26 cellular contexts compared by ENCODE assay signal in the genomic region with DNA sequence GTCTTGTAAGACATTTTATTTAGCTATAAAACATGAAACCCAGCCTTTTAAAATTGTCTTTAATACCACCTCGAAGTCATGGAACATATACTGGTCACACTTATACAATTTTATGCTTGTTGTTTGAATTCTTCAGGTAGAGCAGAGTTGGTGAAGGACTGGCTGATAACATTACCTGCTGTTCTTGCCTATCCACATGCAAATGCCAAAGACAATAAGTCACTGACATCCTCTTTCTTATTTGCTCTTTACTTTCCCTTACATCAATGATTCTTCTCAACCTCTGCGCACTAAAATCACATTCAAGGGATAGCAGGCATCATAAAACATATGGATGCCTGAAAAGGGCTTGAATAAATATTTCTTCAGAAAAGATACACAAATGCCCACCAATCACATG.
"Had no signal": no experiment of that assay in that cellular context is flagged by ENCODE, and none has a peak within 500 bp of the region (broad histone marks: within the 10 kb centered on the region; RNA-seq: fewer than 3 reads in every experiment).

No MANE protein-coding gene starts in this region.

- H2AFZ ChIP-seq: PC-9 had no signal

- H3K9me3 Mint-ChIP-seq: activated CD4-positive, alpha-beta T cell treated with anti-CD3 and anti-CD28 coated beads, Interleukin-2, amount 10 ng/mL, durations not matched to agents 24 days and 14 days; activated T-cell treated with anti-CD3 and anti-CD28 coated beads, Interleukin-2, amount 50 U/mL, for 24 hours; activated T-helper 1 cell treated with anti-CD3 and anti-CD28 coated beads, Interleukin-12 subunit alpha, Interleukin-12 subunit beta, Interleukin-2, Interleukin-4 antibody, amounts not matched to agents 30 ng/mL and 10 ng/mL and 1 ng/mL, durations not matched to agents 14 hours and 24 hours and 36 hours had no signal

- ATAC-seq: activated CD8-positive, alpha-beta memory T cell treated with anti-CD3 and anti-CD28 coated beads, Interleukin-2, amount 10 ng/mL, durations not matched to agents 7 days and 5 days; T-helper 17 cell had no signal

- H3K27ac ChIP-seq: PC-9 had no signal

- DNase-seq: activated B cell treated with CpG ODN at 0.5 μM for 24 hours; activated CD4-positive, alpha-beta T cell treated with anti-CD3 and anti-CD28 coated beads for 1 hour; activated CD4-positive, alpha-beta T cell treated with anti-CD3 and anti-CD28 coated beads, Interleukin-2, amount 10 ng/mL, durations not matched to agents 24 days and 14 days; activated CD4-positive, alpha-beta T cell treated with anti-CD3 and anti-CD28 coated beads, Interleukin-2, amount 50 U/mL, for 48 hours; activated CD8-positive, alpha-beta memory T cell treated with anti-CD3 and anti-CD28 coated beads, Interleukin-2, amount 10 ng/mL, durations not matched to agents 7 days and 5 days; activated effector memory CD4-positive, alpha-beta T cell treated with Interleukin-2 at 50 U/mL for 16 hours; activated naive CD4-positive, alpha-beta T cell; activated T-cell treated with anti-CD3 and anti-CD28 coated beads, Interleukin-2, amount 50 U/mL, for 24 hours; aorta; central memory CD4-positive, alpha-beta T cell; Kasumi-1; NCI-H1105 treated with DMSO at 0.1 percent for 48 hours; NCI-H146; NCI-H187 treated with DMSO at 0.1 percent for 48 hours; NCI-H2081 treated with DMSO at 0.1 percent for 48 hours; NCI-H2171; NCI-H2227 treated with DMSO at 0.1 percent for 48 hours; NCI-H446 treated with DMSO at 0.1 percent for 48 hours; NCI-H526; PC-9; SIG-M5; T-helper 17 cell; T-helper 9 cell had no signal

- H3K27ac Mint-ChIP-seq: activated B cell treated with CpG ODN at 0.5 μM for 24 hours; activated CD4-positive, alpha-beta T cell treated with anti-CD3 and anti-CD28 coated beads, Interleukin-2, amount 10 ng/mL, durations not matched to agents 24 days and 14 days; activated CD8-positive, alpha-beta memory T cell treated with anti-CD3 and anti-CD28 coated beads, Interleukin-2, amount 10 ng/mL, durations not matched to agents 7 days and 5 days; activated naive CD4-positive, alpha-beta T cell treated with anti-CD3 and anti-CD28 coated beads, Interleukin-2, amount 50 U/mL, for 24 hours; activated T-cell treated with anti-CD3 and anti-CD28 coated beads, Interleukin-2, amount 50 U/mL, for 24 hours; activated T-helper 1 cell treated with anti-CD3 and anti-CD28 coated beads, Interleukin-12 subunit alpha, Interleukin-12 subunit beta, Interleukin-2, Interleukin-4 antibody, amounts not matched to agents 30 ng/mL and 10 ng/mL and 1 ng/mL, durations not matched to agents 14 hours and 24 hours and 36 hours; T-helper 17 cell had no signal

- H3K36me3 Mint-ChIP-seq: activated CD8-positive, alpha-beta memory T cell treated with anti-CD3 and anti-CD28 coated beads, Interleukin-2, amount 10 ng/mL, durations not matched to agents 7 days and 5 days; activated naive CD4-positive, alpha-beta T cell treated with anti-CD3 and anti-CD28 coated beads, Interleukin-2, amount 50 U/mL, for 24 hours had no signal

- H3K4me2 ChIP-seq: PC-9 had no signal

- H3K4me3 ChIP-seq: PC-9 had no signal

- H3K4me3 Mint-ChIP-seq: activated B cell treated with CpG ODN at 0.5 μM for 24 hours; activated CD4-positive, alpha-beta T cell treated with anti-CD3 and anti-CD28 coated beads, Interleukin-2, amount 10 ng/mL, durations not matched to agents 24 days and 14 days; activated CD8-positive, alpha-beta memory T cell treated with anti-CD3 and anti-CD28 coated beads, Interleukin-2, amount 10 ng/mL, durations not matched to agents 7 days and 5 days; activated naive CD4-positive, alpha-beta T cell treated with anti-CD3 and anti-CD28 coated beads, Interleukin-2, amount 50 U/mL, for 24 hours; activated T-cell treated with anti-CD3 and anti-CD28 coated beads, Interleukin-2, amount 50 U/mL, for 24 hours; activated T-helper 1 cell treated with anti-CD3 and anti-CD28 coated beads, Interleukin-12 subunit alpha, Interleukin-12 subunit beta, Interleukin-2, Interleukin-4 antibody, amounts not matched to agents 30 ng/mL and 10 ng/mL and 1 ng/mL, durations not matched to agents 14 hours and 24 hours and 36 hours; T-helper 17 cell had no signal

- H3K4me1 Mint-ChIP-seq: activated B cell treated with CpG ODN at 0.5 μM for 24 hours; activated CD4-positive, alpha-beta T cell treated with anti-CD3 and anti-CD28 coated beads, Interleukin-2, amount 10 ng/mL, durations not matched to agents 24 days and 14 days; activated CD8-positive, alpha-beta memory T cell treated with anti-CD3 and anti-CD28 coated beads, Interleukin-2, amount 10 ng/mL, durations not matched to agents 7 days and 5 days; activated naive CD4-positive, alpha-beta T cell treated with anti-CD3 and anti-CD28 coated beads, Interleukin-2, amount 50 U/mL, for 24 hours; T-helper 17 cell had no signal

- FAIRE-seq: bronchial epithelial cell had no signal

- H3K27me3 Mint-ChIP-seq: activated CD4-positive, alpha-beta T cell treated with anti-CD3 and anti-CD28 coated beads, Interleukin-2, amount 10 ng/mL, durations not matched to agents 24 days and 14 days; activated CD8-positive, alpha-beta memory T cell treated with anti-CD3 and anti-CD28 coated beads, Interleukin-2, amount 10 ng/mL, durations not matched to agents 7 days and 5 days; activated naive CD4-positive, alpha-beta T cell treated with anti-CD3 and anti-CD28 coated beads, Interleukin-2, amount 50 U/mL, for 24 hours; activated T-cell treated with anti-CD3 and anti-CD28 coated beads, Interleukin-2, amount 50 U/mL, for 24 hours had no signal
